In genomic region chr10:70232155-70232858, GRCh38 we compare ENCODE assay signal across 9 cellular contexts. TPM values are rescaled to one million over a fixed set of nuclear protein-coding genes. Genes with fewer than 3 reads are reported as not detected.
A peak's percentile ranks its signal among the peaks of the same experiment; 100 is the strongest.
DNase-seq lines count a peak whose midpoint lies in the region; ATAC-seq and TF ChIP-seq lines count a peak whose summit lies in the region.
"Had no signal": no experiment of that assay in that cellular context is flagged by ENCODE, and none has a peak within 500 bp of the region (broad histone marks: within the 10 kb centered on the region; RNA-seq: fewer than 3 reads in every experiment).

No MANE protein-coding gene starts in this region.

- H3K4me1 ChIP-seq in KMS-11 (ENCODE audit: low read depth, poor library complexity, severe bottlenecking) (peaks cover 51% of the 10 kb centered on the region), colonic mucosa (no peaks in the 10 kb centered on the region), left lung (peaks cover 16 to 59% of the 10 kb centered on the region in 2 donors)

- peaks cover 15% of the 10 kb centered on the region for H3K4me1 Mint-ChIP-seq in Calu3 (ENCODE audit: low read depth, unreplicated experiment)

- peak overlapping the region; percentile 80 for H3K27ac ChIP-seq in KMS-11
- peak overlapping the region; percentile 93 for H3K27ac ChIP-seq in WERI-Rb-1
- H3K27ac ChIP-seq in colonic mucosa: peak overlapping the region; percentile 85
- peak overlapping the region; percentile 88 to 90 for H3K27ac ChIP-seq in left lung

- no peaks in the 10 kb centered on the region for H3K27me3 Mint-ChIP-seq in Calu3 (ENCODE audit: unreplicated experiment)

- peaks cover 44% of the 10 kb centered on the region for H3K36me3 Mint-ChIP-seq in Calu3 (ENCODE audit: insufficient read depth, unreplicated experiment)

- BruUV-seq in Calu3 (replicated peaks; lab: Mats Ljungman, UMichigan): no TSS peak

- H3K9ac ChIP-seq in KMS-11 (peak overlapping the region; percentile 91), colonic mucosa (ENCODE audit: low read depth in 2 of 2, low read length in 2 of 2) (peak overlapping the region; percentile 95 to 98)

- intact Hi-C loops in Calu3 (cut with micrococcal nuclease; ENCODE audit: unreplicated experiment) (loop anchor here (5.0 kb wide), 1 partner anchor 35 kb away; no protein-coding TSS in a partner anchor), colonic mucosa (cut with DNase I) (no loop called here), left lung (cut with DNase I) (no loop called here)

- no peak overlapping the region for H3K4me3 ChIP-seq in KMS-11 (IDR thresholded peaks at IDR 0.05; ENCODE audit: insufficient read depth, low read depth, low read length)
- peak overlapping the region; percentile 99 for H3K4me3 ChIP-seq in WERI-Rb-1 (ENCODE audit: low read depth, low read length)
- H3K4me3 ChIP-seq in colonic mucosa: peak overlapping the region; percentile 64
- peak overlapping the region; percentile 90 to 95 for H3K4me3 ChIP-seq in left lung

- peak overlapping the region; percentile 75 for H3K4me3 Mint-ChIP-seq in Calu3 (ENCODE audit: low read depth, unreplicated experiment)

- peak overlapping the region; percentile 56 for H3K4me2 ChIP-seq in KMS-11

- TF ChIP-seq CTCF in Calu3 (IDR thresholded peaks at IDR 0.05; ENCODE audit: unreplicated experiment): no peak
- no peak for TF ChIP-seq CTCF in KMS-11 (conservative IDR thresholded peaks at IDR 0.05; ENCODE audit: low read depth, low read length)
- TF ChIP-seq CTCF in WERI-Rb-1 (IDR thresholded peaks at IDR 0.05; ENCODE audit: low read depth, low read length): no peak
- no peak for TF ChIP-seq CTCF in colonic mucosa (IDR thresholded peaks at IDR 0.05)
- TF ChIP-seq CTCF in left lung (IDR thresholded peaks at IDR 0.05): no peak

- H3K79me2 ChIP-seq in KMS-11 (ENCODE audit: insufficient read depth, low read depth): peaks cover 58% of the 10 kb centered on the region

- H3K9me3 ChIP-seq in WERI-Rb-1 (ENCODE audit: severe bottlenecking) (no peaks in the 10 kb centered on the region), colonic mucosa (no peaks in the 10 kb centered on the region), left lung (no peaks in the 10 kb centered on the region)

- H3K27me3 ChIP-seq in KMS-11 (ENCODE audit: insufficient read depth, low read depth) (no peaks in the 10 kb centered on the region), WERI-Rb-1 (ENCODE audit: insufficient read depth, low read depth, severe bottlenecking) (no peaks in the 10 kb centered on the region), colonic mucosa (no peaks in the 10 kb centered on the region), left lung (no peaks in the 10 kb centered on the region)

- H3K9me3 Mint-ChIP-seq in Calu3 (ENCODE audit: low read depth, unreplicated experiment): no peaks in the 10 kb centered on the region

- H3K36me3 ChIP-seq in KMS-11 (ENCODE audit: insufficient read depth): peaks cover 19% of the 10 kb centered on the region; the same call in 1 of the 2 replicates
- peaks cover 43% of the 10 kb centered on the region for H3K36me3 ChIP-seq in WERI-Rb-1
- H3K36me3 ChIP-seq in colonic mucosa: peaks cover 3% of the 10 kb centered on the region
- H3K36me3 ChIP-seq in left lung: peaks cover 0 to 16% of the 10 kb centered on the region in 2 donors

- ATAC-seq in left lung (peak; percentile 55), HG03095 (IDR thresholded peaks at IDR 0.05; ENCODE audit: unreplicated experiment) (no peak)

- H2AFZ ChIP-seq in KMS-11 (ENCODE audit: low read depth): peak overlapping the region; percentile 56; the same call in 1 of the 2 replicates

- CTCF ChIA-PET in Calu3 (lab: Charles Lee): interaction anchor here (0.8 to 2.9 kb wide), 9 partner anchors 10 to 173 kb away, joined by 3 to 26 read pairs (median 8); no protein-coding TSS in a partner anchor

- peaks cover 10% of the 10 kb centered on the region for H4K20me1 ChIP-seq in KMS-11 (ENCODE audit: insufficient read depth)

- peak overlapping the region; percentile 45 for H3K27ac Mint-ChIP-seq in Calu3 (ENCODE audit: unreplicated experiment)

- DNase-seq in Calu3 (peak; percentile 55), WERI-Rb-1 (peak; percentile 87), colonic mucosa (peak; percentile 83), left lung (peak; percentile 55 to 84), AG08395 (ENCODE audit: low spot score) (no peak)
- peak; percentile 26 to 42 (median 39) for DNase-seq in stimulated activated CD4-positive, alpha-beta T cell treated with anti-CD3 and anti-CD28 coated beads, TNF-alpha, amount 100 ng/mL, for 4 hours (ENCODE audit: low read depth in 3 of 3)

RNA-seq across cellular contexts. Expression of gene PPA1, which starts 0.9 kb away (rescaled TPM):
- total RNA-seq in Calu3 (2022) (260 and 280 TPM in 2 replicates), colonic mucosa (100 to 1,000 TPM; 180 to 186 TPM), left lung (100 to 1,000 TPM; 223 to 231 TPM)

RNA-seq across cellular contexts. Expression of gene NPFFR1, which starts 51.5 kb away (rescaled TPM):
- total RNA-seq in Calu3 (2022): 0.20 and 0.24 TPM in 2 replicates
- total RNA-seq in colonic mucosa: under 1 TPM; 0.07 to 0.08 TPM
- under 1 TPM; 0.20 to 0.21 TPM for total RNA-seq in left lung
- total RNA-seq: activated CD8-positive, alpha-beta memory T cell treated with anti-CD3 and anti-CD28 coated beads for 36 hours had no signal
